ENCODE assay signal across 12 cellular contexts in the genomic region with DNA sequence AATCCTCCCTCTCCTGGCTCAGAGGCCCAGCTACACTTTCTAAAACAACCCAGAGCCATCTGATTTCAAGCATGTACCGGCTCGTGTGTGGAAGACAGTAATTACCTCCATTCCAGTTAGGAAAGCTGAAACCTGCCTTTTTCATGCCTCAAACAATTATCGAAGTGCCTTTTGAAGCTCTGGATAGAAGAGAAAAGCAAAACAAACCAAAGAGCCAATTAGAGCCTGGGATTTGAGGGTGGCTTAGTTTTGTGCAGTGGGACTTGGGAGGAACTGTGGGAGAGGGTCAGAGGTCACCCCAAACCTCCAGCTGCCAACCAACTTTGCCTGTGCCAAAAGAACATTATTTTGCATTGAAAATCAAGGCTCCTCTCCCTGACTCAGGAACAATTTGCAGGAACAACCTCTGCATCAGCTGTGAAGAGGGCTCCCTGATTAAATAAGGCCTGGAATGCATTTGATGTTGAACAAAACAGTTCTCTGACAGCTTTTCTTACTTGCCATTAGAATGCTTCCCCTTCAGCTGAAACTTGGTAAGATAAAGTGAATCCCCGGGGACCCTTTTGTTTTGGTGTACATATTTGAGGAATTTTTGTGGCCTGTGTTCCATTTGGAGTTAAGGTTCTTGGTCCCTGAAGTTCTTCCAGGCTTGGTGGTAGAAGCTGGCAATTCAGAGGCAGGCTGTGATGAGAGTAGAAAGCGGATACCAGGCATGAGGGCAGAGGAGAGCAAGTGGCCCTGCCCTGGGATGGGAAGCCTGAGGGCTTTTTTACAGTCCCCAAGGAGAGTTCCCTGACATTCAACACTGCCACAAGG.
DNase-seq lines count a peak whose midpoint lies in the region; ATAC-seq and TF ChIP-seq lines count a peak whose summit lies in the region.
"Had no signal": no experiment of that assay in that cellular context is flagged by ENCODE, and none has a peak within 500 bp of the region (broad histone marks: within the 10 kb centered on the region; RNA-seq: fewer than 3 reads in every experiment).

No MANE protein-coding gene starts in this region.

- H3K4me3 Mint-ChIP-seq in nephron progenitor cell (no peak overlapping the region), GM23338 (no peak overlapping the region)

- H3K27me3 Mint-ChIP-seq in nephron progenitor cell (ENCODE audit: low read depth, poor library complexity) (peaks cover 9% of the 10 kb centered on the region), GM23338 (ENCODE audit: insufficient read depth, low read depth, poor library complexity) (peaks cover 8% of the 10 kb centered on the region)

- peaks cover 31% of the 10 kb centered on the region for H3K36me3 Mint-ChIP-seq in nephron progenitor cell (ENCODE audit: low read depth)
- peaks cover 7% of the 10 kb centered on the region; the same call in 1 of the 3 replicates for H3K36me3 Mint-ChIP-seq in GM23338 (ENCODE audit: low read depth)

- no peaks in the 10 kb centered on the region for H3K79me2 ChIP-seq in GM23338 (replicated peaks; ENCODE audit: insufficient read depth)

- H3K27ac ChIP-seq in GM23338 (ENCODE audit: low read depth) = no peak overlapping the region
- H3K27ac ChIP-seq: VCaP had no signal

- no peak for ATAC-seq in GM23338

- no peaks in the 10 kb centered on the region for H3K27me3 ChIP-seq in GM23338 (ENCODE audit: insufficient read depth)

- H3K9me3 Mint-ChIP-seq in nephron progenitor cell = peaks cover 30% of the 10 kb centered on the region
- H3K9me3 Mint-ChIP-seq in GM23338 = no peaks in the 10 kb centered on the region

- no peaks in the 10 kb centered on the region for H4K20me1 ChIP-seq in GM23338 (replicated peaks; ENCODE audit: insufficient read depth)

- H3K4me3 ChIP-seq in GM23338 = no peak overlapping the region

- H3K4me1 ChIP-seq in GM23338 (ENCODE audit: insufficient read depth) = peaks cover 15% of the 10 kb centered on the region

- H3K9me2 ChIP-seq in GM23338 (ENCODE audit: insufficient read depth) = peaks cover 31% of the 10 kb centered on the region

- no peak overlapping the region for H2AFZ ChIP-seq in GM23338

- H3F3A ChIP-seq in GM23338 (replicated peaks; ENCODE audit: low read depth) = no peaks in the 10 kb centered on the region

- H3K4me2 ChIP-seq in GM23338 = no peak overlapping the region

- TF ChIP-seq CTCF in nephron progenitor cell (IDR thresholded peaks at IDR 0.05) = no peak
- no peak for TF ChIP-seq CTCF in GM23338 (conservative IDR thresholded peaks at IDR 0.05; ENCODE audit: low read depth in 2 of 2)

- peak; percentile 20 for DNase-seq in NCI-H2171 treated with DMSO at 0.1 percent for 48 hours (lab: John Stamatoyannopoulos, UW)
- DNase-seq in NCI-H2171 (lab: John Stamatoyannopoulos, UW) = no peak
- DNase-seq in fibroblast of gingiva (ENCODE audit: low read depth) = peak; percentile 95
- no peak for DNase-seq in nephron progenitor cell
- peak; percentile 15 for DNase-seq in ureter (ENCODE audit: low spot score)
- no peak for DNase-seq in glomerular visceral epithelial cell (ENCODE audit: extremely low spot score)
- DNase-seq in GM23338 (ENCODE audit: low spot score) = no peak
- DNase-seq in occipital lobe (lab: John Stamatoyannopoulos, UW) = no peak
- DNase-seq: amniotic stem cell, kidney glomerular epithelial cell, NCI-H510A had no signal

- peaks cover 84% of the 10 kb centered on the region for H3K4me1 Mint-ChIP-seq in nephron progenitor cell
- peaks cover 46% of the 10 kb centered on the region for H3K4me1 Mint-ChIP-seq in GM23338

- peak overlapping the region; percentile 99 for H3K27ac Mint-ChIP-seq in nephron progenitor cell
- no peak overlapping the region for H3K27ac Mint-ChIP-seq in GM23338

- H3K36me3 ChIP-seq in GM23338 (ENCODE audit: insufficient read depth) = no peaks in the 10 kb centered on the region

TF ChIP-seq in GM23338, 12 proteins besides CTCF, POLR2A, EP300 and RAD21 (continues in another document):
- no peak for TF ChIP-seq ZNF114 (CRISPR knock-in tag; IDR thresholded peaks at IDR 0.05)
- TF ChIP-seq POLR2AphosphoS5 (IDR thresholded peaks at IDR 0.05; ENCODE audit: low read depth) = no peak
- TF ChIP-seq EZH2phosphoT487 (IDR thresholded peaks at IDR 0.05; ENCODE audit: unreplicated experiment) = no peak
- TF ChIP-seq, protein P1, sequence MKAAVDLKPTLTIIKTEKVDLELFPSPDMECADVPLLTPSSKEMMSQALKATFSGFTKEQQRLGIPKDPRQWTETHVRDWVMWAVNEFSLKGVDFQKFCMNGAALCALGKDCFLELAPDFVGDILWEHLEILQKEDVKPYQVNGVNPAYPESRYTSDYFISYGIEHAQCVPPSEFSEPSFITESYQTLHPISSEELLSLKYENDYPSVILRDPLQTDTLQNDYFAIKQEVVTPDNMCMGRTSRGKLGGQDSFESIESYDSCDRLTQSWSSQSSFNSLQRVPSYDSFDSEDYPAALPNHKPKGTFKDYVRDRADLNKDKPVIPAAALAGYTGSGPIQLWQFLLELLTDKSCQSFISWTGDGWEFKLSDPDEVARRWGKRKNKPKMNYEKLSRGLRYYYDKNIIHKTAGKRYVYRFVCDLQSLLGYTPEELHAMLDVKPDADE (IDR thresholded peaks at IDR 0.05) = no peak
- TF ChIP-seq, protein P2, sequence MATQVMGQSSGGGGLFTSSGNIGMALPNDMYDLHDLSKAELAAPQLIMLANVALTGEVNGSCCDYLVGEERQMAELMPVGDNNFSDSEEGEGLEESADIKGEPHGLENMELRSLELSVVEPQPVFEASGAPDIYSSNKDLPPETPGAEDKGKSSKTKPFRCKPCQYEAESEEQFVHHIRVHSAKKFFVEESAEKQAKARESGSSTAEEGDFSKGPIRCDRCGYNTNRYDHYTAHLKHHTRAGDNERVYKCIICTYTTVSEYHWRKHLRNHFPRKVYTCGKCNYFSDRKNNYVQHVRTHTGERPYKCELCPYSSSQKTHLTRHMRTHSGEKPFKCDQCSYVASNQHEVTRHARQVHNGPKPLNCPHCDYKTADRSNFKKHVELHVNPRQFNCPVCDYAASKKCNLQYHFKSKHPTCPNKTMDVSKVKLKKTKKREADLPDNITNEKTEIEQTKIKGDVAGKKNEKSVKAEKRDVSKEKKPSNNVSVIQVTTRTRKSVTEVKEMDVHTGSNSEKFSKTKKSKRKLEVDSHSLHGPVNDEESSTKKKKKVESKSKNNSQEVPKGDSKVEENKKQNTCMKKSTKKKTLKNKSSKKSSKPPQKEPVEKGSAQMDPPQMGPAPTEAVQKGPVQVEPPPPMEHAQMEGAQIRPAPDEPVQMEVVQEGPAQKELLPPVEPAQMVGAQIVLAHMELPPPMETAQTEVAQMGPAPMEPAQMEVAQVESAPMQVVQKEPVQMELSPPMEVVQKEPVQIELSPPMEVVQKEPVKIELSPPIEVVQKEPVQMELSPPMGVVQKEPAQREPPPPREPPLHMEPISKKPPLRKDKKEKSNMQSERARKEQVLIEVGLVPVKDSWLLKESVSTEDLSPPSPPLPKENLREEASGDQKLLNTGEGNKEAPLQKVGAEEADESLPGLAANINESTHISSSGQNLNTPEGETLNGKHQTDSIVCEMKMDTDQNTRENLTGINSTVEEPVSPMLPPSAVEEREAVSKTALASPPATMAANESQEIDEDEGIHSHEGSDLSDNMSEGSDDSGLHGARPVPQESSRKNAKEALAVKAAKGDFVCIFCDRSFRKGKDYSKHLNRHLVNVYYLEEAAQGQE (IDR thresholded peaks at IDR 0.05; ENCODE audit: unreplicated experiment) = no peak
- TF ChIP-seq ZNF331 (CRISPR knock-in tag; IDR thresholded peaks at IDR 0.05; ENCODE audit: low read depth) = no peak
- TF ChIP-seq EZH2 (IDR thresholded peaks at IDR 0.05; ENCODE audit: low read depth, unreplicated experiment) = no peak
- TF ChIP-seq CREB1 (CRISPR knock-in tag; IDR thresholded peaks at IDR 0.05; ENCODE audit: low read depth) = no peak
- no peak for TF ChIP-seq NANOG (IDR thresholded peaks at IDR 0.05; ENCODE audit: borderline replicate concordance)
- no peak for TF ChIP-seq JUNB (IDR thresholded peaks at IDR 0.05; ENCODE audit: unreplicated experiment)

Comparison
In these comparisons a context has a peak if more than half of its experiments do, and no peak if none do; other contexts are left out.
1. DNase-seq: peak in NCI-H2171 treated with DMSO at 0.1 percent for 48 hours (single experiment), fibroblast of gingiva (single experiment) and ureter (single experiment); none in NCI-H2171 (single experiment), nephron progenitor cell (single experiment), glomerular visceral epithelial cell (single experiment), GM23338 (single experiment) and occipital lobe (single experiment).